ENCODE assay signal across 8 cellular contexts in genomic region chr14:20489093-20489994, GRCh38. TPM values are rescaled to one million over a fixed set of nuclear protein-coding genes. Genes with fewer than 3 reads are reported as not detected.
DNase-seq lines count a peak whose midpoint lies in the region; ATAC-seq, FAIRE-seq and TF ChIP-seq lines count a peak whose summit lies in the region.

No MANE protein-coding gene starts in this region.

- H3K27me3 ChIP-seq in AG04450 (ENCODE audit: control insufficient read depth, insufficient read depth, low read length) (no peaks in the 10 kb centered on the region), endothelial cell of umbilical vein (ENCODE audit: control insufficient read depth in 2 of 2, insufficient read depth in 2 of 2, low read length in 2 of 2) (peaks cover 0 to 2% of the 10 kb centered on the region in 2 experiments)

- TF ChIP-seq CTCF in AG04450 (IDR thresholded peaks at IDR 0.05; ENCODE audit: low read depth, low read length) (no peak), endothelial cell of umbilical vein (IDR thresholded peaks at IDR 0.05; ENCODE audit: extremely low read depth in 1 of 2, insufficient read depth in 1 of 2, low read depth in 1 of 2, low read length in 2 of 2) (no peak)

- no peaks in the 10 kb centered on the region for H4K20me1 ChIP-seq in endothelial cell of umbilical vein (replicated peaks; ENCODE audit: control insufficient read depth, extremely low read depth, insufficient read depth, low read length)

- POLR2A ChIA-PET in AG04450 (lab: Yijun Ruan, JAX) (no interaction called here), endothelial cell of umbilical vein (lab: Charles Lee) (interaction anchor here (1.7 kb wide), 1 partner anchor 20 kb away, joined by 9 read pairs; no protein-coding TSS in a partner anchor)

- TF ChIP-seq POLR2A in endothelial cell of umbilical vein (IDR thresholded peaks at IDR 0.05; ENCODE audit: low read depth, low read length): no peak

- dilution Hi-C loops in endothelial cell of umbilical vein (cut with MboI; ENCODE audit: extremely low pct_ligation_motif_present, low sequenced_read_pairs): no loop called here

- no peak overlapping the region for H3K4me2 ChIP-seq in endothelial cell of umbilical vein (ENCODE audit: insufficient read depth, low read length)

- peaks cover 7% of the 10 kb centered on the region for H3K4me1 ChIP-seq in endothelial cell of umbilical vein (ENCODE audit: control insufficient read depth, extremely low read depth, insufficient read depth, low read length)

- no peak overlapping the region for H3K4me3 ChIP-seq in AG04450 (ENCODE audit: low read depth, low read length)
- no peak overlapping the region for H3K4me3 ChIP-seq in endothelial cell of umbilical vein (replicated peaks in 1 of 3; ENCODE audit: insufficient read depth in 1 of 3, low read depth in 1 of 3, low read length in 3 of 3)

- intact Hi-C loops in endothelial cell of umbilical vein (cut with micrococcal nuclease): no loop called here

- no peak overlapping the region for H3K9ac ChIP-seq in endothelial cell of umbilical vein (replicated peaks; ENCODE audit: extremely low read depth, insufficient read depth, low read length)

- H3K79me2 ChIP-seq in endothelial cell of umbilical vein (ENCODE audit: control insufficient read depth, insufficient read depth, low read length): no peaks in the 10 kb centered on the region

- FAIRE-seq in endothelial cell of umbilical vein (lab: Jason Lieb, UNC): peak; percentile 58

- no peaks in the 10 kb centered on the region for H3K9me3 ChIP-seq in AG04450 (ENCODE audit: control insufficient read depth, insufficient read depth, low read length)
- H3K9me3 ChIP-seq in endothelial cell of umbilical vein (replicated peaks; ENCODE audit: control insufficient read depth, insufficient read depth, low read length): no peaks in the 10 kb centered on the region

- no TSS peak for BruUV-seq in endothelial cell of umbilical vein (replicated peaks; lab: Mats Ljungman, UMichigan)

- peak; percentile 61 for ATAC-seq in GM18909 (IDR thresholded peaks at IDR 0.05; ENCODE audit: poor library complexity, unreplicated experiment)

- DNase-seq in AG04450 (ENCODE audit: low read depth, low spot score) (no peak), Kasumi-1 (lab: John Stamatoyannopoulos, UW) (peak; percentile 63 to 65), endothelial cell of umbilical vein (ENCODE audit: low read depth, low spot score) (no peak), AG08396 (ENCODE audit: low spot score) (no peak), NCI-H526 (lab: John Stamatoyannopoulos, UW) (no peak), T1000 (lab: John Stamatoyannopoulos, UW) (no peak), cortex of kidney (lab: John Stamatoyannopoulos, UW) (no peak)

- H3K36me3 ChIP-seq in endothelial cell of umbilical vein (ENCODE audit: control insufficient read depth in 2 of 2, extremely low read depth in 1 of 2, insufficient read depth in 2 of 2, low read length in 2 of 2): no peaks in the 10 kb centered on the region

- H3K9me1 ChIP-seq in endothelial cell of umbilical vein (replicated peaks; ENCODE audit: control insufficient read depth, extremely low read depth, insufficient read depth, low read length): no peaks in the 10 kb centered on the region

- H3K27ac ChIP-seq in AG04450 (ENCODE audit: low read depth, low read length) (peak overlapping the region; percentile 21), endothelial cell of umbilical vein (ENCODE audit: insufficient read depth, low read depth, low read length) (no peak overlapping the region)

- CTCF ChIA-PET in AG04450 (lab: Charles Lee): no interaction called here
- CTCF ChIA-PET in endothelial cell of umbilical vein (lab: Charles Lee): interaction anchor here (0.5 kb wide), 1 partner anchor 259 kb away, joined by 3 read pairs; no protein-coding TSS in a partner anchor

- H2AFZ ChIP-seq in endothelial cell of umbilical vein (ENCODE audit: low read depth, low read length): no peak overlapping the region

TF ChIP-seq in endothelial cell of umbilical vein, 7 proteins besides CTCF, POLR2A, EP300 and RAD21:
- TF ChIP-seq FOS (IDR thresholded peaks at IDR 0.05; ENCODE audit: borderline replicate concordance, insufficient read depth, low read length) (no peak), GATA2 (IDR thresholded peaks at IDR 0.05; ENCODE audit: insufficient read depth, insufficient read length, low read depth, low read length) (no peak), POLR2AphosphoS5 (IDR thresholded peaks at IDR 0.05; ENCODE audit: insufficient read depth, low read depth, low read length) (no peak), JUN (IDR thresholded peaks at IDR 0.05; ENCODE audit: borderline replicate concordance, insufficient read depth, insufficient read length, low read depth) (no peak), MYC (IDR thresholded peaks at IDR 0.05; ENCODE audit: low read depth, low read length) (no peak)
TF ChIP-seq in endothelial cell of umbilical vein: peak in this region for 0.

RNA-seq across cellular contexts. Expression of gene RNASE10, which starts 16.0 kb away (rescaled TPM):
- not detected in 2 replicates for polyA plus RNA-seq in AG04450 (2011; rRNA removed)
- polyA minus RNA-seq in AG04450 (2011; rRNA and poly(A)+ RNA removed): not detected in 2 replicates
- 1.2 and 1.8 TPM in 2 replicates for total RNA-seq in endothelial cell of umbilical vein
- polyA plus RNA-seq in endothelial cell of umbilical vein: 0.12 TPM in 1 of 2 replicates, not detected in the other
- polyA plus RNA-seq in endothelial cell of umbilical vein (2011; cell fraction: cytosol; rRNA removed): 0.11 and 0.18 TPM in 2 replicates
- not detected in 2 replicates for polyA plus RNA-seq in endothelial cell of umbilical vein (2011; cell fraction: nucleus; rRNA removed)
- 0.55 and 0.91 TPM in 2 replicates for polyA plus RNA-seq in endothelial cell of umbilical vein (2012)
- polyA minus RNA-seq in endothelial cell of umbilical vein: 0.30 TPM in 1 of 2 replicates, not detected in the other
- not detected for polyA minus RNA-seq in endothelial cell of umbilical vein (2011; cell fraction: cytosol; rRNA and poly(A)+ RNA removed)
- polyA minus RNA-seq in endothelial cell of umbilical vein (2011; cell fraction: nucleus; rRNA and poly(A)+ RNA removed): not detected in 2 replicates

RNA-seq across cellular contexts. Expression of gene PNP, which starts 20.1 kb away (rescaled TPM):
- polyA plus RNA-seq in AG04450 (2011; rRNA removed) (23.1 and 25.3 TPM in 2 replicates), endothelial cell of umbilical vein (232 and 245 TPM in 2 replicates)
- 17.3 and 25.6 TPM in 2 replicates for polyA minus RNA-seq in AG04450 (2011; rRNA and poly(A)+ RNA removed)
- 189 and 271 TPM in 2 replicates for total RNA-seq in endothelial cell of umbilical vein
- 243 and 281 TPM in 2 replicates for polyA plus RNA-seq in endothelial cell of umbilical vein (2011; cell fraction: cytosol; rRNA removed)
- polyA plus RNA-seq in endothelial cell of umbilical vein (2011; cell fraction: nucleus; rRNA removed): 247 and 283 TPM in 2 replicates
- polyA plus RNA-seq in endothelial cell of umbilical vein (2012): 185 and 262 TPM in 2 replicates
- polyA minus RNA-seq in endothelial cell of umbilical vein: 189 and 212 TPM in 2 replicates
- 97.0 TPM for polyA minus RNA-seq in endothelial cell of umbilical vein (2011; cell fraction: cytosol; rRNA and poly(A)+ RNA removed)
- polyA minus RNA-seq in endothelial cell of umbilical vein (2011; cell fraction: nucleus; rRNA and poly(A)+ RNA removed): 95.2 and 95.7 TPM in 2 replicates

RNA-seq across cellular contexts. Expression of gene PIP4P1, which starts 28.1 kb away (rescaled TPM):
- 24.5 and 29.9 TPM in 2 replicates for polyA plus RNA-seq in AG04450 (2011; rRNA removed)
- 38.4 and 45.8 TPM in 2 replicates for polyA minus RNA-seq in AG04450 (2011; rRNA and poly(A)+ RNA removed)
- total RNA-seq in endothelial cell of umbilical vein: 28.6 and 33.6 TPM in 2 replicates
- 52.5 and 58.6 TPM in 2 replicates for polyA plus RNA-seq in endothelial cell of umbilical vein
- 33.8 and 34.5 TPM in 2 replicates for polyA plus RNA-seq in endothelial cell of umbilical vein (2011; cell fraction: cytosol; rRNA removed)
- 98.7 and 120 TPM in 2 replicates for polyA plus RNA-seq in endothelial cell of umbilical vein (2011; cell fraction: nucleus; rRNA removed)
- polyA plus RNA-seq in endothelial cell of umbilical vein (2012): 19.1 and 21.5 TPM in 2 replicates
- polyA minus RNA-seq in endothelial cell of umbilical vein: 65.1 and 69.4 TPM in 2 replicates
- polyA minus RNA-seq in endothelial cell of umbilical vein (2011; cell fraction: cytosol; rRNA and poly(A)+ RNA removed): 21.2 TPM
- 26.2 and 28.5 TPM in 2 replicates for polyA minus RNA-seq in endothelial cell of umbilical vein (2011; cell fraction: nucleus; rRNA and poly(A)+ RNA removed)

RNA-seq across cellular contexts. Expression of gene APEX1, which starts 34.3 kb away (rescaled TPM):
- 240 and 274 TPM in 2 replicates for polyA plus RNA-seq in AG04450 (2011; rRNA removed)
- 163 and 200 TPM in 2 replicates for polyA minus RNA-seq in AG04450 (2011; rRNA and poly(A)+ RNA removed)
- 227 and 231 TPM in 2 replicates for total RNA-seq in endothelial cell of umbilical vein
- 304 and 387 TPM in 2 replicates for polyA plus RNA-seq in endothelial cell of umbilical vein
- 305 and 349 TPM in 2 replicates for polyA plus RNA-seq in endothelial cell of umbilical vein (2011; cell fraction: cytosol; rRNA removed)
- 233 and 254 TPM in 2 replicates for polyA plus RNA-seq in endothelial cell of umbilical vein (2011; cell fraction: nucleus; rRNA removed)
- 177 and 248 TPM in 2 replicates for polyA plus RNA-seq in endothelial cell of umbilical vein (2012)
- polyA minus RNA-seq in endothelial cell of umbilical vein: 232 and 271 TPM in 2 replicates
- 103 TPM for polyA minus RNA-seq in endothelial cell of umbilical vein (2011; cell fraction: cytosol; rRNA and poly(A)+ RNA removed)
- 39.2 and 46.9 TPM in 2 replicates for polyA minus RNA-seq in endothelial cell of umbilical vein (2011; cell fraction: nucleus; rRNA and poly(A)+ RNA removed)

RNA-seq across cellular contexts. Expression of gene OSGEP, which starts 34.7 kb away (rescaled TPM):
- 23.6 and 29.2 TPM in 2 replicates for polyA plus RNA-seq in AG04450 (2011; rRNA removed)
- 28.4 and 35.6 TPM in 2 replicates for polyA minus RNA-seq in AG04450 (2011; rRNA and poly(A)+ RNA removed)
- total RNA-seq in endothelial cell of umbilical vein: 39.1 and 41.8 TPM in 2 replicates
- polyA plus RNA-seq in endothelial cell of umbilical vein: 84.5 and 100 TPM in 2 replicates
- polyA plus RNA-seq in endothelial cell of umbilical vein (2011; cell fraction: cytosol; rRNA removed): 35.7 and 37.7 TPM in 2 replicates
- polyA plus RNA-seq in endothelial cell of umbilical vein (2011; cell fraction: nucleus; rRNA removed): 183 and 209 TPM in 2 replicates
- polyA plus RNA-seq in endothelial cell of umbilical vein (2012): 23.6 and 23.8 TPM in 2 replicates
- 58.4 and 63.1 TPM in 2 replicates for polyA minus RNA-seq in endothelial cell of umbilical vein
- 24.2 TPM for polyA minus RNA-seq in endothelial cell of umbilical vein (2011; cell fraction: cytosol; rRNA and poly(A)+ RNA removed)
- polyA minus RNA-seq in endothelial cell of umbilical vein (2011; cell fraction: nucleus; rRNA and poly(A)+ RNA removed): 63.4 and 65.6 TPM in 2 replicates

Comparison
In these comparisons a context has a peak if more than half of its experiments do, and no peak if none do; other contexts are left out.
1. DNase-seq: peak in Kasumi-1 (2 of 2); none in AG04450 (single experiment), endothelial cell of umbilical vein (single experiment), AG08396 (single experiment), NCI-H526 (0 of 2), T1000 (single experiment) and cortex of kidney (single experiment).